30 cellular contexts compared by ENCODE assay signal in the genomic region with DNA sequence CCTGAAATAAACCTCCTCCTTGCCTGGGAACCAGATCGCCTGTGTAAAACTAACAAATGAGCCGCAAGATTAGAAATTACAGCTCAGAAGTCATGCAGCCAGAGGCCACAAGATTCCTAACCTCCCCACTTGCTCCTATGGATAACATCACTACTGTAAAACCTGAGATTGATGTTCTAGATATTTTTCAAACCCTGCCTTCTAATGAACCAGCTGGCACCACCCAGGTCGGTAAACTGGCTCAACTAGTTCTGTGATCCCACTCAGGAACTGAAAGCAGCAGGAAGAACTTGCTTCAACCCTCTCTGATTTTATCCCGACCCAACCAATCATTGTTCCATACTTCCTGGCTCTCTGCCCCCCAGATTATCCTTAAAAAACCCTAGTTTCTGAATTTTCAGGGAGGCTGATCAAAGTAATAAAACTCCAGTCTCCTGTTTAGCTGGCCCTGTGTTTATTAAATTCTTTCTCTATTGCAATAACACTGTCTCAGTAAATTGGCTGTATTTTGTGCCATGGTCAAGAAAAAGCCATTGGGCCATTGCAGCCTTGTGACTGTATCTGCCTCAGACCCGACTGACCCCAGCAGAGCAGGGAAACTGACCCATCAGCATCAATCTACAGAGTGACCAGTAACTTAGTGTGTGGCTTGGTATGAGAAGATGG.
"Had no signal": no experiment of that assay in that cellular context is flagged by ENCODE, and none has a peak within 500 bp of the region (broad histone marks: within the 10 kb centered on the region; RNA-seq: fewer than 3 reads in every experiment).

No MANE protein-coding gene starts in this region.

- DNase-seq: activated CD4-positive, alpha-beta memory T cell treated with anti-CD3 and anti-CD28 coated beads, Interleukin-2, amount 10 ng/mL, durations not matched to agents 7 days and 5 days; activated CD4-positive, alpha-beta T cell treated with anti-CD3 and anti-CD28 coated beads for 1 hour; activated CD4-positive, alpha-beta T cell treated with anti-CD3 and anti-CD28 coated beads, Interleukin-2, amount 10 ng/mL, durations not matched to agents 7 days and 5 days; activated CD8-positive, alpha-beta memory T cell treated with anti-CD3 and anti-CD28 coated beads, Interleukin-2, amount 50 U/mL, for 48 hours; activated gamma-delta T cell; activated naive CD4-positive, alpha-beta T cell treated with anti-CD3 and anti-CD28 coated beads, Interleukin-2, amount 10 ng/mL, durations not matched to agents 7 days and 5 days; activated naive CD8-positive, alpha-beta T cell treated with anti-CD3 and anti-CD28 coated beads, Interleukin-2, amount 10 ng/mL, durations not matched to agents 7 days and 5 days; activated T-cell treated with anti-CD3 and anti-CD28 coated beads, Interleukin-2, amount 50 U/mL, for 24 hours; dorsolateral prefrontal cortex; effector memory CD4-positive, alpha-beta T cell; foreskin fibroblast; head of caudate nucleus; hypothalamus; kidney; naive thymus-derived CD8-positive, alpha-beta T cell; occipital lobe; stimulated activated CD4-positive, alpha-beta T cell treated with anti-CD3 and anti-CD28 coated beads, Interleukin-1b, Interleukin-23, amount 100 ng/mL, for 48 hours; stimulated activated CD4-positive, alpha-beta T cell treated with anti-CD3 and anti-CD28 coated beads, Interleukin-4, amount 100 ng/mL, for 4 hours; stimulated activated CD8-positive, alpha-beta memory T cell treated with anti-CD3 and anti-CD28 coated beads, Interleukin-4, amount 100 ng/mL, for 48 hours; stimulated activated naive CD8-positive, alpha-beta T cell treated with anti-CD3 and anti-CD28 coated beads, Interleukin-15, amount 100 ng/mL, for 72 hours; substantia nigra; T-helper 17 cell; T1000 had no signal

- H3K4me3 ChIP-seq: ascending aorta, coronary artery, dorsolateral prefrontal cortex, neural progenitor cell, right atrium auricular region, smooth muscle cell had no signal

- ATAC-seq: naive thymus-derived CD8-positive, alpha-beta T cell; stimulated activated memory B cell treated with anti-CD40 and anti-IgM and Interleukin-4, amounts not matched to agents 10 μg/mL and 1 μg/mL and 100 μg/mL, for 72 hours; stimulated activated naive CD8-positive, alpha-beta T cell treated with anti-CD3 and anti-CD28 coated beads, Interleukin-15, amount 100 ng/mL, for 72 hours; T-helper 17 cell; WTC11 had no signal
